ENCODE assay signal across 9 cellular contexts in the genomic region with DNA sequence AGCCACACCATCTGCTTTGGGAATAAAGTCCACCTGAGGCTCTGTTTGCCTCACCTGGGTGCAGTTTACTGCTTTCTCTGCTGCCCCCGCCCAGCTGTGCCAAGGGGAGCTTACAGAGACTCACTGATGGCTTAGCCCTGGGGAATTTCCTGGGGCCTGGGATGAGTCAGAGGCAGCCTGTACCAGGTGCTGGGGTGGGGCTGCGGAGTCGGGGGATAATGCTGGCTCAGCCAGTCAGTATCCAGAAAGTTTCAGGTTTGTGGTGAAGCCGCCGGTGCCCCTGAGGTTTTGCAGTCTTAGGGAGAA. TPM values are rescaled to one million over a fixed set of nuclear protein-coding genes. Genes with fewer than 3 reads are reported as not detected.
A peak's percentile ranks its signal among the peaks of the same experiment; 100 is the strongest.
DNase-seq lines count a peak whose midpoint lies in the region; ATAC-seq and TF ChIP-seq lines count a peak whose summit lies in the region.
"Had no signal": no experiment of that assay in that cellular context is flagged by ENCODE, and none has a peak within 500 bp of the region (broad histone marks: within the 10 kb centered on the region; RNA-seq: fewer than 3 reads in every experiment).

No MANE protein-coding gene starts in this region.

- H3K36me3 ChIP-seq in RWPE2 (ENCODE audit: low read depth) (peaks cover 58% of the 10 kb centered on the region), tibial nerve (peaks cover 0 to 38% (median 0%) of the 10 kb centered on the region in 3 donors)

- H3K4me1 ChIP-seq in RWPE2 (ENCODE audit: insufficient read depth, poor library complexity, severe bottlenecking) (peaks cover 55% of the 10 kb centered on the region), right cardiac atrium (ENCODE audit: control insufficient read depth, insufficient read depth, low read length) (peaks cover 22% of the 10 kb centered on the region), tibial nerve (peaks cover 0 to 91% (median 56%) of the 10 kb centered on the region in 4 donors)

- intact Hi-C loops in Right ventricle myocardium superior (cut with DNase I) (no loop called here), Right ventricle myocardium inferior (cut with DNase I) (loop anchor here (10.0 kb wide), 1 partner anchor 52 kb away; no protein-coding TSS in a partner anchor), right cardiac atrium (cut with DNase I) (no loop called here)

- TF ChIP-seq CTCF in RWPE2 (IDR thresholded peaks at IDR 0.05; ENCODE audit: poor library complexity, severe bottlenecking) = no peak
- no peak for TF ChIP-seq CTCF in tibial nerve (IDR thresholded peaks at IDR 0.05)

- H3K27ac ChIP-seq in RWPE2 (ENCODE audit: poor library complexity, severe bottlenecking) (peak overlapping the region; percentile 93), right cardiac atrium (ENCODE audit: low read length) (no peak overlapping the region), tibial nerve (peak overlapping the region in 3 of 4 donors; percentile 51 to 93 (median 91))

- TF ChIP-seq EP300 in tibial nerve (IDR thresholded peaks at IDR 0.05) = no peak

- H3K9me3 ChIP-seq in RWPE2 (ENCODE audit: severe bottlenecking) = no peaks in the 10 kb centered on the region
- H3K9me3 ChIP-seq in right cardiac atrium (ENCODE audit: control insufficient read depth, low read length) = no peaks in the 10 kb centered on the region
- no peaks in the 10 kb centered on the region for H3K9me3 ChIP-seq in tibial nerve
- H3K9me3 ChIP-seq: thoracic aorta had no signal

- H3K27me3 ChIP-seq in RWPE2 (ENCODE audit: insufficient read depth, poor library complexity, severe bottlenecking) (no peaks in the 10 kb centered on the region), right cardiac atrium (ENCODE audit: control insufficient read depth, insufficient read depth) (no peaks in the 10 kb centered on the region), tibial nerve (no peaks in the 10 kb centered on the region)

- no peak for TF ChIP-seq POLR2A in tibial nerve (IDR thresholded peaks at IDR 0.05)

- ATAC-seq in Right ventricle myocardium superior (ENCODE audit: poor library complexity) (no peak), Right ventricle myocardium inferior (no peak), RWPE2 (ENCODE audit: low read depth) (peak; percentile 89), right cardiac atrium (peak; percentile 7 to 24), GM21367 (IDR thresholded peaks at IDR 0.05; ENCODE audit: unreplicated experiment) (no peak)

- 78% methylated on average over 5 of the region's 5 CpGs for WGBS in right cardiac atrium
- 60 to 77% methylated on average over 5 of the region's 5 CpGs for WGBS in tibial nerve, 2 donors

- H3K4me3 ChIP-seq in RWPE2 (ENCODE audit: severe bottlenecking) (no peak overlapping the region), right cardiac atrium (ENCODE audit: low read length) (no peak overlapping the region), tibial nerve (no peak overlapping the region)
- H3K4me3 ChIP-seq: thoracic aorta had no signal

- peak; percentile 8 for DNase-seq in Right ventricle myocardium superior
- no peak for DNase-seq in Right ventricle myocardium inferior (ENCODE audit: missing footprints)
- DNase-seq in RWPE2 (ENCODE audit: low spot score) = peak; percentile 99
- DNase-seq in right cardiac atrium = peak in 1 of 3 donors; percentile 32
- no peak for DNase-seq in tibial nerve (ENCODE audit: low spot score in 2 of 2)
- DNase-seq in pons (ENCODE audit: low spot score) = no peak
- DNase-seq in NCI-H1694 treated with DMSO at 0.1 percent for 48 hours (lab: John Stamatoyannopoulos, UW) = no peak

RNA-seq across cellular contexts. Expression of a gene that starts 22.3 kb away (rescaled TPM):
- total RNA-seq in Right ventricle myocardium superior = 16.6 TPM
- total RNA-seq in Right ventricle myocardium inferior = 19.6 TPM
- total RNA-seq in right cardiac atrium = 10 to 100 TPM; 35.7 to 58.7 (median 50.6) TPM
- polyA plus RNA-seq in right cardiac atrium = 12.6 TPM
- 10 to 100 TPM; 33.3 to 73.9 (median 63.1) TPM for total RNA-seq in tibial nerve

Comparison
In these comparisons a context has a peak if more than half of its experiments do, and no peak if none do; other contexts are left out.
1. ATAC-seq: peak in RWPE2 (single experiment) and right cardiac atrium (2 of 2); none in Right ventricle myocardium superior (single experiment), Right ventricle myocardium inferior (single experiment) and GM21367 (single experiment).
2. DNase-seq: peak in Right ventricle myocardium superior (single experiment) and RWPE2 (single experiment); none in Right ventricle myocardium inferior (single experiment), tibial nerve (0 of 2), pons (single experiment) and NCI-H1694 treated with DMSO at 0.1 percent for 48 hours (single experiment).